In the genomic region with DNA sequence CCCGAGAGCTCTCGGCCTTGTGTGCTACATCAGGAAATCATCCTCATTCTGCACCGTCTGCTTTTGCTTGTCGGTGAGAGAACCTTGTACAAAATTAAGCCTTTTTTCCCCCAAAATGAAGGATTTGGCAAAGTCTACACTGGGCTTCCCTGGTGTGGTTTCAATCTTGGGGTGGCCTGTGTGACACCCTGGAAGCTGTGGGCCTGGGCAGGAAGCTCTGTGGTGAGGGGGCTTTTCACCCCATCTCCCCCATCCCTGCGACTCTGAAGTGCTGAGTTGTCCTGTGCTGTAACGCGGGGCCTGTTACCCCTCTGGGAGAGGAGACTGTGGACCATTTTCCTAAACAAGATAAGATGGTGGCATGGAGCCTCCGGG, we compare ENCODE assay signal across 1 cellular context.
TF ChIP-seq lines count a peak whose summit lies in the region.

No MANE protein-coding gene starts in this region.

TF ChIP-seq in IMR-90, 13 proteins besides CTCF, POLR2A, EP300 and RAD21 (continued from another document):
- TF ChIP-seq NFE2L2 (IDR thresholded peaks at IDR 0.05; ENCODE audit: low read depth, low read length) (no peak), FOS (IDR thresholded peaks at IDR 0.05; ENCODE audit: low read depth, low read length) (no peak), RFX5 (IDR thresholded peaks at IDR 0.05; ENCODE audit: low read depth, low read length) (no peak), SMC3 (IDR thresholded peaks at IDR 0.05; ENCODE audit: low read depth, low read length) (no peak), MAZ (IDR thresholded peaks at IDR 0.05; ENCODE audit: borderline replicate concordance, low read depth, low read length) (no peak), RCOR1 (IDR thresholded peaks at IDR 0.05; ENCODE audit: insufficient replicate concordance, low read length) (no peak), MXI1 (IDR thresholded peaks at IDR 0.05; ENCODE audit: borderline replicate concordance, low read depth, low read length) (no peak), CEBPB (IDR thresholded peaks at IDR 0.05; ENCODE audit: low read depth, low read length) (no peak), MAFK (IDR thresholded peaks at IDR 0.05; ENCODE audit: low read depth, low read length) (no peak)
- TF ChIP-seq, protein P1, sequence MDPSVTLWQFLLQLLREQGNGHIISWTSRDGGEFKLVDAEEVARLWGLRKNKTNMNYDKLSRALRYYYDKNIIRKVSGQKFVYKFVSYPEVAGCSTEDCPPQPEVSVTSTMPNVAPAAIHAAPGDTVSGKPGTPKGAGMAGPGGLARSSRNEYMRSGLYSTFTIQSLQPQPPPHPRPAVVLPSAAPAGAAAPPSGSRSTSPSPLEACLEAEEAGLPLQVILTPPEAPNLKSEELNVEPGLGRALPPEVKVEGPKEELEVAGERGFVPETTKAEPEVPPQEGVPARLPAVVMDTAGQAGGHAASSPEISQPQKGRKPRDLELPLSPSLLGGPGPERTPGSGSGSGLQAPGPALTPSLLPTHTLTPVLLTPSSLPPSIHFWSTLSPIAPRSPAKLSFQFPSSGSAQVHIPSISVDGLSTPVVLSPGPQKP (IDR thresholded peaks at IDR 0.05; ENCODE audit: borderline replicate concordance, low read depth, low read length) = no peak
- TF ChIP-seq, protein P2, sequence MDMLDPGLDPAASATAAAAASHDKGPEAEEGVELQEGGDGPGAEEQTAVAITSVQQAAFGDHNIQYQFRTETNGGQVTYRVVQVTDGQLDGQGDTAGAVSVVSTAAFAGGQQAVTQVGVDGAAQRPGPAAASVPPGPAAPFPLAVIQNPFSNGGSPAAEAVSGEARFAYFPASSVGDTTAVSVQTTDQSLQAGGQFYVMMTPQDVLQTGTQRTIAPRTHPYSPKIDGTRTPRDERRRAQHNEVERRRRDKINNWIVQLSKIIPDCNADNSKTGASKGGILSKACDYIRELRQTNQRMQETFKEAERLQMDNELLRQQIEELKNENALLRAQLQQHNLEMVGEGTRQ (IDR thresholded peaks at IDR 0.05; ENCODE audit: low read depth, low read length) = no peak
